ENCODE assay signal across 7 cellular contexts in the genomic region with DNA sequence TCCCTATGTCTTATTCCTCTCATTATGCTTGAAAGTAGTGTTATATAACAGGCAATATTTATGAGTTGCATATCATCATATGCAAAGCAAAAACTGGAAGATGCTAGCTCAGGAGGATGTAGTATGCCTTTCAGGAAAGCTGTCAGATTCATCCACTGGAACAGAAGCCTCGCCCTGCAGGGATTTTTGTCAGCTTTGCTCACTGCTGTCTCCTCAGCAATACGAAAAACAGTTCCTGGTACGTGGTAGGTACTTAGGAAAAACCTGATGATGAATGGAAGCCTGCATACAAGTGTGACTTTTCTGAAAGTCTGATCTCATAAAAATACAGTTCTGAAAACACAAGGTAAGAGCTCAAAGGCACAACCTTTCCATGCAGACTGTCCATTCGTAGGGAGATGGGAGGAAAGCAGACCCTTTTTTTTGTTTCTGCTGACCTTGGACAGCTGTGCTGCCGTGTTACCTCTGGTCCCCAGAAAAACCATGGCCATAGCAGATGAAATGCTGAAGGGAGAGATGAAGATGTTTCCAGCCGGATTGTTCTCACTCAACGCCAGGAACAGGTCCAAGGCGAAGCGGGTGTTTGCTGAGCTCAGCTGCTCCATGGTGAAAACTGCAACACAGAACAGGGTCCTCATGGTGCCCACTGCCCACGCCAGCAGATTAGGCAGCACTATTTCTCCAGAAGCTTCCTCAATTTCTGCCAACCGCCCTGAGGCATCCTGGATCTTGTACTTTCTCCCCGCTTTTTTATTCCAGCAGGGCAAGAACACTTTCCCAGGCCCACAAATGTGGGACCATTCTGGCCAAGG. TPM values are rescaled to one million over a fixed set of nuclear protein-coding genes. Genes with fewer than 3 reads are reported as not detected.
DNase-seq lines count a peak whose midpoint lies in the region; ATAC-seq lines count a peak whose summit lies in the region.

No MANE protein-coding gene starts in this region.

- 0 out of 2 replicates have a peak overlapping the region, but pooled peaks have one; percentile 33 for H3K27ac ChIP-seq in HUES6 (ENCODE audit: low read depth, low read length)

- H3K9ac ChIP-seq in HUES6 (ENCODE audit: low read length), result no peak overlapping the region

- H3K27ac Mint-ChIP-seq in activated naive CD8-positive, alpha-beta T cell treated with anti-CD3 and anti-CD28 coated beads, Interleukin-2, amount 10 ng/mL, durations not matched to agents 7 days and 5 days, result peak overlapping the region; percentile 54
- peak overlapping the region; percentile 87 to 96 (median 92) for H3K27ac Mint-ChIP-seq in immature natural killer cell
- peak overlapping the region; percentile 56 for H3K27ac Mint-ChIP-seq in stimulated activated naive B cell treated with anti-CD40 and anti-IgM and Interleukin-4, amounts not matched to agents 10 μg/mL and 1 μg/mL and 100 μg/mL, for 72 hours

- peak overlapping the region; percentile 83 for H3K4me3 Mint-ChIP-seq in activated naive CD8-positive, alpha-beta T cell treated with anti-CD3 and anti-CD28 coated beads, Interleukin-2, amount 10 ng/mL, durations not matched to agents 7 days and 5 days
- peak overlapping the region; percentile 88 to 98 (median 95) for H3K4me3 Mint-ChIP-seq in immature natural killer cell
- peak overlapping the region; percentile 89 to 94 for H3K4me3 Mint-ChIP-seq in stimulated activated naive B cell treated with anti-CD40 and anti-IgM and Interleukin-4, amounts not matched to agents 10 μg/mL and 1 μg/mL and 100 μg/mL, for 72 hours

- H3K9me3 ChIP-seq in HUES6 (ENCODE audit: control insufficient read depth, insufficient read depth, low read depth, low read length), result peaks cover 3% of the 10 kb centered on the region; the same call in 1 of the 2 replicates

- H3K36me3 Mint-ChIP-seq in activated naive CD8-positive, alpha-beta T cell treated with anti-CD3 and anti-CD28 coated beads, Interleukin-2, amount 10 ng/mL, durations not matched to agents 7 days and 5 days, result peaks cover 33% of the 10 kb centered on the region
- peaks cover 15 to 36% (median 16%) of the 10 kb centered on the region in 3 donors for H3K36me3 Mint-ChIP-seq in immature natural killer cell
- peaks cover 19 to 29% of the 10 kb centered on the region in 2 donors for H3K36me3 Mint-ChIP-seq in stimulated activated naive B cell treated with anti-CD40 and anti-IgM and Interleukin-4, amounts not matched to agents 10 μg/mL and 1 μg/mL and 100 μg/mL, for 72 hours

- no peaks in the 10 kb centered on the region for H3K27me3 ChIP-seq in HUES6 (ENCODE audit: control insufficient read depth, insufficient read depth, low read length)

- no peak for ATAC-seq in activated naive CD8-positive, alpha-beta T cell treated with anti-CD3 and anti-CD28 coated beads, Interleukin-2, amount 10 ng/mL, durations not matched to agents 7 days and 5 days (ENCODE audit: low read depth)
- no peak for ATAC-seq in stimulated activated naive B cell treated with anti-CD40 and anti-IgM and Interleukin-4, amounts not matched to agents 10 μg/mL and 1 μg/mL and 100 μg/mL, for 72 hours (replicated peaks)

- no peaks in the 10 kb centered on the region for H3K27me3 Mint-ChIP-seq in activated naive CD8-positive, alpha-beta T cell treated with anti-CD3 and anti-CD28 coated beads, Interleukin-2, amount 10 ng/mL, durations not matched to agents 7 days and 5 days
- H3K27me3 Mint-ChIP-seq in immature natural killer cell (ENCODE audit: low read depth in 3 of 3), result peaks cover 0 to 2% (median 2%) of the 10 kb centered on the region in 3 donors
- no peaks in the 10 kb centered on the region for H3K27me3 Mint-ChIP-seq in stimulated activated naive B cell treated with anti-CD40 and anti-IgM and Interleukin-4, amounts not matched to agents 10 μg/mL and 1 μg/mL and 100 μg/mL, for 72 hours

- no peak for DNase-seq in activated naive CD8-positive, alpha-beta T cell treated with anti-CD3 and anti-CD28 coated beads, Interleukin-2, amount 10 ng/mL, durations not matched to agents 7 days and 5 days
- no peak for DNase-seq in immature natural killer cell
- DNase-seq in stimulated activated naive B cell treated with anti-CD40 and anti-IgM and Interleukin-4, amounts not matched to agents 10 μg/mL and 1 μg/mL and 100 μg/mL, for 72 hours, result no peak
- DNase-seq in stimulated activated CD4-positive, alpha-beta T cell treated with anti-CD3 and anti-CD28 coated beads, Interleukin-12 subunit alpha, Interleukin-12 subunit beta, amount 100 ng/mL, for 4 hours, result no peak
- DNase-seq in H4 (ENCODE audit: low spot score), result no peak
- no peak for DNase-seq in iPS-NIHi7 (ENCODE audit: extremely low spot score)

- peaks cover 19% of the 10 kb centered on the region for H3K4me1 ChIP-seq in HUES6 (ENCODE audit: control insufficient read depth, insufficient read depth, low read length)

- H3K4me1 Mint-ChIP-seq in activated naive CD8-positive, alpha-beta T cell treated with anti-CD3 and anti-CD28 coated beads, Interleukin-2, amount 10 ng/mL, durations not matched to agents 7 days and 5 days, result peaks cover 36% of the 10 kb centered on the region
- peaks cover 63 to 78% of the 10 kb centered on the region in 2 donors for H3K4me1 Mint-ChIP-seq in immature natural killer cell
- H3K4me1 Mint-ChIP-seq in stimulated activated naive B cell treated with anti-CD40 and anti-IgM and Interleukin-4, amounts not matched to agents 10 μg/mL and 1 μg/mL and 100 μg/mL, for 72 hours, result peaks cover 30 to 58% of the 10 kb centered on the region in 2 donors

- POLR2A ChIA-PET in activated naive CD8-positive, alpha-beta T cell treated with anti-CD3 and anti-CD28 coated beads, Interleukin-2, amount 10 ng/mL, durations not matched to agents 7 days and 5 days (lab: Charles Lee), result interaction anchor here (0.7 to 4.2 kb wide), 7 partner anchors 48 to 224 kb away, joined by 3 to 34 read pairs (median 29); a partner anchor contains a TSS

- H3K4me3 ChIP-seq in HUES6 (ENCODE audit: low read depth, low read length), result peak overlapping the region; percentile 71; the same call in 1 of the 2 replicates

- H3K36me3 ChIP-seq in HUES6 (ENCODE audit: control insufficient read depth, insufficient read depth, low read length), result peaks cover 26% of the 10 kb centered on the region

- H3K9me3 Mint-ChIP-seq in activated naive CD8-positive, alpha-beta T cell treated with anti-CD3 and anti-CD28 coated beads, Interleukin-2, amount 10 ng/mL, durations not matched to agents 7 days and 5 days, result no peaks in the 10 kb centered on the region
- no peaks in the 10 kb centered on the region for H3K9me3 Mint-ChIP-seq in immature natural killer cell
- H3K9me3 Mint-ChIP-seq in stimulated activated naive B cell treated with anti-CD40 and anti-IgM and Interleukin-4, amounts not matched to agents 10 μg/mL and 1 μg/mL and 100 μg/mL, for 72 hours, result no peaks in the 10 kb centered on the region

RNA-seq across cellular contexts. Expression of a gene that starts 1.5 kb away (rescaled TPM):
- total RNA-seq in activated naive CD8-positive, alpha-beta T cell treated with anti-CD3 and anti-CD28 coated beads, Interleukin-2, amount 10 ng/mL, durations not matched to agents 7 days and 5 days, result 10 to 100 TPM; 58.6 to 59.8 TPM
- polyA plus RNA-seq in immature natural killer cell, result 100 to 1,000 TPM; 108 to 164 (median 162) TPM
- 26.9 and 38.9 TPM in 2 replicates for total RNA-seq in H4 (2014; rRNA removed; shearing (Covaris generic))
